ENCODE assay signal across 28 cellular contexts in genomic region chr5:106414342-106414741, GRCh38.
"Had no signal": no experiment of that assay in that cellular context is flagged by ENCODE, and none has a peak within 500 bp of the region (broad histone marks: within the 10 kb centered on the region; RNA-seq: fewer than 3 reads in every experiment).

No MANE protein-coding gene starts in this region.

- DNase-seq: naive thymus-derived CD4-positive, alpha-beta T cell; natural killer cell; occipital lobe; ovary; posterior cingulate gyrus; psoas muscle; right cardiac atrium; right lobe of liver; spleen; stimulated activated CD4-positive, alpha-beta T cell treated with anti-CD3 and anti-CD28 coated beads, Interleukin-12 subunit alpha, Interleukin-12 subunit beta, amount 100 ng/mL, for 4 hours; stimulated activated CD4-positive, alpha-beta T cell treated with anti-CD3 and anti-CD28 coated beads, Interleukin-1b, Interleukin-23, amount 100 ng/mL, for 48 hours; stimulated activated CD4-positive, alpha-beta T cell treated with anti-CD3 and anti-CD28 coated beads, Interleukin-4, amount 100 ng/mL, for 1 hour; stimulated activated CD4-positive, alpha-beta T cell treated with anti-CD3 and anti-CD28 coated beads, Interleukin-4, amount 100 ng/mL, for 4 hours; stimulated activated CD8-positive, alpha-beta memory T cell treated with anti-CD3 and anti-CD28 coated beads, Interleukin-4, amount 100 ng/mL, for 48 hours; stimulated activated naive CD4-positive, alpha-beta T cell treated with Interleukin-2 at 50 U/mL for 16 hours; stomach; thyroid gland; trophoblast cell; upper lobe of left lung had no signal

- H3K9me3 ChIP-seq: ovary, psoas muscle, right lobe of liver, stomach, thoracic aorta, thyroid gland, tibial nerve, upper lobe of left lung, vagina had no signal

- H3K27me3 ChIP-seq: neural progenitor cell, ovary, right lobe of liver, spleen, stomach, thyroid gland, tibial nerve, upper lobe of left lung, vagina had no signal

- H3K36me3 ChIP-seq: neural progenitor cell, ovary, right lobe of liver, spleen, stomach, thoracic aorta, thyroid gland, tibial nerve, upper lobe of left lung, vagina had no signal

- H3K4me1 ChIP-seq: neural progenitor cell, parathyroid adenoma, psoas muscle, right lobe of liver, spleen, stomach, thyroid gland, tibial nerve, upper lobe of left lung, vagina had no signal

- H3K4me3 ChIP-seq: neural progenitor cell, ovary, psoas muscle, right lobe of liver, skin epidermis, smooth muscle cell, spleen, stomach, thoracic aorta, thyroid gland, tibial nerve, upper lobe of left lung, vagina had no signal

- H3K4me2 ChIP-seq: neural progenitor cell, smooth muscle cell had no signal

- H3K27ac ChIP-seq: neural progenitor cell, ovary, parathyroid adenoma, psoas muscle, right lobe of liver, skin epidermis, spleen, stomach, thoracic aorta, thyroid gland, tibial nerve, upper lobe of left lung, vagina had no signal

- FAIRE-seq: urothelium cell line had no signal

- ATAC-seq: naive thymus-derived CD4-positive, alpha-beta T cell; natural killer cell; psoas muscle; right cardiac atrium; right lobe of liver; stimulated activated memory B cell treated with anti-CD40 and anti-IgM and Interleukin-4, amounts not matched to agents 10 μg/mL and 1 μg/mL and 100 μg/mL, for 72 hours had no signal
